ENCODE assay signal across 2 cellular contexts in the genomic region with DNA sequence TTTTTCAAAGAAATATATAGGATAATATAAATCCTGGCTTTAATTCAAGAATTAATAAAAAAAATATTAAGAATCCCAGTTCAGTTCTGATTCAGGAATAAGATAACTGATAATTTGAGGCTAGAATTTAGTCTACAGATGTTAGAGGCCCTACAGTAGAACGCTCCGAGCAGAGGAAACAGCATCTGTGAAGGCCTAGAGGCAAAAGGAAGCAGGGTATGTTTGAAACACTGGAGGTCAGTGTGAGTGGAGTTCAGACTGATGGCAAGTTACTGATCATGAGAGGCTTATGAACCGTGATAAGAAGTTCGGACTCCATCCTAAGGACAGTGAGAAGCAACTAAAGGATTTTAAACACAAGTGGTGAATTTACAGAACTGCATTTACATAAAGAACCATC. TPM values are rescaled to one million over a fixed set of nuclear protein-coding genes. Genes with fewer than 3 reads are reported as not detected.
"Had no signal": no experiment of that assay in that cellular context is flagged by ENCODE, and none has a peak within 500 bp of the region (broad histone marks: within the 10 kb centered on the region; RNA-seq: fewer than 3 reads in every experiment).

No MANE protein-coding gene starts in this region.

RNA-seq across cellular contexts. Expression of a gene that starts 10.4 kb away (rescaled TPM):
- total RNA-seq: left ventricle myocardium inferior, osteocyte had no signal
